ENCODE assay signal across 3 cellular contexts in genomic region chr18:50250935-50251334, GRCh38.
TF ChIP-seq lines count a peak whose summit lies in the region.

No MANE protein-coding gene starts in this region.

TF ChIP-seq in A549, 52 proteins besides CTCF, POLR2A, EP300 and RAD21:
- no peak for TF ChIP-seq MAX (IDR thresholded peaks at IDR 0.05)
- no peak for TF ChIP-seq HOXB5 (CRISPR knock-in tag; IDR thresholded peaks at IDR 0.05)
- no peak for TF ChIP-seq ZSCAN20 (CRISPR knock-in tag; IDR thresholded peaks at IDR 0.05)
- no peak for TF ChIP-seq PHF8 (IDR thresholded peaks at IDR 0.05; ENCODE audit: borderline replicate concordance, low read depth)
- no peak for TF ChIP-seq PBX3 (IDR thresholded peaks at IDR 0.05)
- no peak for TF ChIP-seq BHLHE40 (IDR thresholded peaks at IDR 0.05; ENCODE audit: low read depth, low read length)
- TF ChIP-seq RCOR1 (IDR thresholded peaks at IDR 0.05; ENCODE audit: low read depth, low read length): no peak
- TF ChIP-seq KDM1A (IDR thresholded peaks at IDR 0.05; ENCODE audit: low read depth): no peak
- peak; percentile 88 for TF ChIP-seq MAFK (IDR thresholded peaks at IDR 0.05; ENCODE audit: partially characterized antibody)
TF ChIP-seq in A549: peak in this region for 1.

TF ChIP-seq in GM23338, 12 proteins besides CTCF, POLR2A, EP300 and RAD21 (continues in another document):
- TF ChIP-seq STAT1 (IDR thresholded peaks at IDR 0.05; ENCODE audit: unreplicated experiment): no peak
- TF ChIP-seq ETS1 (IDR thresholded peaks at IDR 0.05): no peak
- TF ChIP-seq ZNF114 (CRISPR knock-in tag; IDR thresholded peaks at IDR 0.05): no peak
- TF ChIP-seq EZH2 (IDR thresholded peaks at IDR 0.05; ENCODE audit: low read depth, unreplicated experiment): no peak
- no peak for TF ChIP-seq ZNF462 (CRISPR knock-in tag; IDR thresholded peaks at IDR 0.05)
- TF ChIP-seq JUNB (IDR thresholded peaks at IDR 0.05; ENCODE audit: unreplicated experiment): no peak
- TF ChIP-seq CREB1 (CRISPR knock-in tag; IDR thresholded peaks at IDR 0.05; ENCODE audit: low read depth): no peak
- TF ChIP-seq ZNF331 (CRISPR knock-in tag; IDR thresholded peaks at IDR 0.05; ENCODE audit: low read depth): no peak
- no peak for TF ChIP-seq POLR2AphosphoS5 (IDR thresholded peaks at IDR 0.05; ENCODE audit: low read depth)
- no peak for TF ChIP-seq NANOG (IDR thresholded peaks at IDR 0.05; ENCODE audit: borderline replicate concordance)

TF ChIP-seq in K562, 482 proteins besides CTCF, POLR2A, EP300 and RAD21:
- TF ChIP-seq MAX (CRISPR knock-in tag; IDR thresholded peaks at IDR 0.05) (no peak), SNRNP70 (optimal IDR thresholded peaks at IDR 0.05; ENCODE audit: low read depth, low read length) (no peak), GMEB1 (CRISPR knock-in tag; IDR thresholded peaks at IDR 0.05) (no peak), TAF15 (IDR thresholded peaks at IDR 0.05; ENCODE audit: low read depth, low read length) (no peak), LEF1 (IDR thresholded peaks at IDR 0.05) (no peak), ZBTB2 (IDR thresholded peaks at IDR 0.05) (no peak), ZNF436 (CRISPR knock-in tag; IDR thresholded peaks at IDR 0.05) (no peak), RBM34 (IDR thresholded peaks at IDR 0.05; ENCODE audit: borderline replicate concordance, insufficient read depth, low read length) (no peak), ZNF224 (CRISPR knock-in tag; IDR thresholded peaks at IDR 0.05) (no peak), MYBL2 (IDR thresholded peaks at IDR 0.05; ENCODE audit: low read depth) (no peak), MYBL2 (CRISPR knock-in tag; IDR thresholded peaks at IDR 0.05; ENCODE audit: borderline replicate concordance) (no peak), FOXA3 (CRISPR knock-in tag; conservative IDR thresholded peaks at IDR 0.05 in 1 of 2, IDR thresholded peaks at IDR 0.05 in 1 of 2) (no peak), ZNF316 (IDR thresholded peaks at IDR 0.05) (peak; percentile 84), MAFG (tag; conservative IDR thresholded peaks at IDR 0.05) (peak; percentile 74), HNRNPUL1 (IDR thresholded peaks at IDR 0.05; ENCODE audit: low read length) (no peak), RERE (CRISPR knock-in tag; IDR thresholded peaks at IDR 0.05; ENCODE audit: borderline replicate concordance) (no peak), C11orf30 (IDR thresholded peaks at IDR 0.05; ENCODE audit: low read depth) (peak; percentile 64; the same call in 1 of the 2 replicates), MAFK (IDR thresholded peaks at IDR 0.05; ENCODE audit: low read length) (peak; percentile 78), POU5F1 (IDR thresholded peaks at IDR 0.05; ENCODE audit: borderline replicate concordance, low read depth, low read length, partially characterized antibody) (no peak), ARNT (IDR thresholded peaks at IDR 0.05) (no peak), ZNF707 (CRISPR knock-in tag; conservative IDR thresholded peaks at IDR 0.05) (no peak), NCOA1 (IDR thresholded peaks at IDR 0.05; ENCODE audit: low read depth) (no peak), MAFF (IDR thresholded peaks at IDR 0.05; ENCODE audit: low read length) (peak; percentile 84), ATF6 (CRISPR knock-in tag; IDR thresholded peaks at IDR 0.05) (no peak), E2F5 (CRISPR knock-in tag; IDR thresholded peaks at IDR 0.05) (no peak), ESRRB (CRISPR knock-in tag; IDR thresholded peaks at IDR 0.05; ENCODE audit: borderline replicate concordance) (no peak), ZNF668 (CRISPR knock-in tag; IDR thresholded peaks at IDR 0.05) (no peak)
